ENCODE assay signal across 17 cellular contexts in the genomic region with DNA sequence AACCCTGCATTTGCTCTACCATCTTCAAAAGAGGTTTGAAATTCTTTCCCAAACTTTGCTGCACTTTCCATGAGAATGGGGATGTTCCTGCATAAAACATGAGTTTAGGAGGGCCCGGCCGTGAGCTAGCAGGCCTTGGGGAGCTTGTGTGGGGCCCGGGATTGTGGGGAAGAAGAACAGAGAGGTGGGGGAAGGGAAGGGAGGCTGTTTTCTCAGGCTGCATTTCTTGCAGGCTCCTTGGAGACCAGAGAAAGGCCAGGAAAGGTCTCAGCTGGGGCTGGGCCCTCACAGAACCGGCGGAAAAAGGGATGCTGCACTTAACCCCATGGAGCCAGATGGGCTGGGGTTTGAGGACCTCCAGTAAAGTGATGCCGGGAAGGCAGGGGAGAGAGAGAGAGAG. TPM values are rescaled to one million over a fixed set of nuclear protein-coding genes. Genes with fewer than 3 reads are reported as not detected.
DNase-seq lines count a peak whose midpoint lies in the region; ATAC-seq, FAIRE-seq and TF ChIP-seq lines count a peak whose summit lies in the region.
"Had no signal": no experiment of that assay in that cellular context is flagged by ENCODE, and none has a peak within 500 bp of the region (broad histone marks: within the 10 kb centered on the region; RNA-seq: fewer than 3 reads in every experiment).

No MANE protein-coding gene starts in this region.

- no peaks in the 10 kb centered on the region for H3K36me3 Mint-ChIP-seq in glutamatergic neuron (ENCODE audit: unreplicated experiment)
- H3K36me3 Mint-ChIP-seq: IgD-negative memory B cell had no signal

- H3K4me1 Mint-ChIP-seq in glutamatergic neuron (ENCODE audit: low read depth, unreplicated experiment), result peaks cover 71% of the 10 kb centered on the region

- H3K4me3 ChIP-seq in mesodermal cell (ENCODE audit: extremely low read depth, insufficient read depth, low read length, poor library complexity, severe bottlenecking), result no peak overlapping the region
- H3K4me3 ChIP-seq: A549, SJSA1 had no signal

- WGBS in mesodermal cell (ENCODE audit: insufficient coverage in 2 of 2), 2 experiments, result 25 to 39% methylated on average over 4 to 5 of the region's 6 CpGs

- peak; percentile 21 for FAIRE-seq in GM12892 (lab: Jason Lieb, UNC)
- FAIRE-seq: A549 had no signal

- H3K4me3 Mint-ChIP-seq in glutamatergic neuron (ENCODE audit: unreplicated experiment), result peak overlapping the region; percentile 70
- H3K4me3 Mint-ChIP-seq: IgD-negative memory B cell had no signal

- peak overlapping the region; percentile 22 for H3K27ac Mint-ChIP-seq in glutamatergic neuron (ENCODE audit: unreplicated experiment)
- H3K27ac Mint-ChIP-seq: IgD-negative memory B cell had no signal

- TF ChIP-seq CTCF in glutamatergic neuron (IDR thresholded peaks at IDR 0.05; ENCODE audit: partially characterized antibody, unreplicated experiment), result no peak

- DNase-seq in GM12892 (ENCODE audit: insufficient read length) (no peak), NCI-H524 (lab: John Stamatoyannopoulos, UW) (peak; percentile 55 to 81), glutamatergic neuron (no peak), NCI-H526 treated with DMSO at 0.1 percent for 48 hours (lab: John Stamatoyannopoulos, UW) (no peak), activated gamma-delta T cell treated with Interleukin-2 at 50 U/mL for 16 hours (no peak), NCI-H1436 treated with DMSO at 0.1 percent for 48 hours (lab: John Stamatoyannopoulos, UW) (no peak)
- DNase-seq: DMS53, Kasumi-1, MM.1S, NCI-H1105, NCI-H187, NCI-H748 treated with DMSO at 0.1 percent for 48 hours had no signal

- no peak for TF ChIP-seq POLR2A in GM12892 (IDR thresholded peaks at IDR 0.05; ENCODE audit: low read depth, low read length)

- H3K27ac ChIP-seq in mesodermal cell (ENCODE audit: low read depth, low read length, severe bottlenecking), result peak overlapping the region; percentile 32
- H3K27ac ChIP-seq: A549, SJSA1 had no signal

- peaks cover 23% of the 10 kb centered on the region for H3K27me3 Mint-ChIP-seq in glutamatergic neuron (ENCODE audit: unreplicated experiment)

- no peaks in the 10 kb centered on the region for H3K36me3 ChIP-seq in mesodermal cell (ENCODE audit: control insufficient read depth, insufficient read depth, low read length)
- H3K36me3 ChIP-seq: SJSA1 had no signal

- no peaks in the 10 kb centered on the region for H3K9me3 ChIP-seq in mesodermal cell (ENCODE audit: control insufficient read depth, low read length)
- H3K9me3 ChIP-seq: A549, SJSA1 had no signal

- H3K9me3 Mint-ChIP-seq in glutamatergic neuron (ENCODE audit: unreplicated experiment), result peaks cover 28% of the 10 kb centered on the region
- H3K9me3 Mint-ChIP-seq: IgD-negative memory B cell had no signal

- H3K4me1 ChIP-seq in mesodermal cell (ENCODE audit: control insufficient read depth, insufficient read depth, low read length, poor library complexity, severe bottlenecking), result peaks cover 7% of the 10 kb centered on the region
- H3K4me1 ChIP-seq: A549, SJSA1 had no signal

- no peak for ATAC-seq in GM18909 (IDR thresholded peaks at IDR 0.05; ENCODE audit: poor library complexity, unreplicated experiment)
- ATAC-seq: A549 had no signal

RNA-seq across cellular contexts. Expression of a gene that starts 40.8 kb away (rescaled TPM):
- polyA plus RNA-seq in GM12892 (2012; ENCODE audit: missing spikeins), result not detected
- 61.1 TPM for total RNA-seq in glutamatergic neuron (ENCODE audit: unreplicated experiment)
- 18.5 TPM for polyA plus RNA-seq in mesodermal cell (2013, experiment 1 of 2)
- 12.4 TPM for polyA plus RNA-seq in mesodermal cell (2013, experiment 2 of 2)
- total RNA-seq: SJSA1 had no signal
- polyA plus RNA-seq: IgD-negative memory B cell had no signal

Comparison
In these comparisons a context has a peak if more than half of its experiments do, and no peak if none do; other contexts are left out.
1. DNase-seq: peak in NCI-H524 (2 of 2); none in GM12892 (single experiment), glutamatergic neuron (single experiment), NCI-H526 treated with DMSO at 0.1 percent for 48 hours (single experiment), activated gamma-delta T cell treated with Interleukin-2 at 50 U/mL for 16 hours (single experiment) and NCI-H1436 treated with DMSO at 0.1 percent for 48 hours (single experiment).